Comparison of ENCODE assay signal across 26 cellular contexts in the genomic region with DNA sequence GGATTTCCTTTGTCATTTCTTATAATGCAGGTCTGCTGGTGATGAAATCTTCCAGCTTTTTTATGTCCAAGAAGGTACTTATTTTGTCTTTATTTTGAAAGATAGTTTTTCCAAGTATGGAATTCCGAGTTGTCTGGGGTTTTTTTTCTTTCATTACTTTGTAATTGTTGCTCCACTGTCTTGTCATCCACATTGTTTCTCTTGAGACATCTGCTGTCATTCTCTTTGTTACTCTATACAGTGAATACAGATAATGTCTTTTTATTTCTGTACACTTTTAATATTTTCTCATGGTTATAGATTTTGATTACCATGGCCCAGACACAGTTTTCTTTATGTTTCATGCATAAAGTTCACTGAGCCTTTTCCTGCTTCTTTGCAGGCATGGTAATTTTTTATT.
"Had no signal": no experiment of that assay in that cellular context is flagged by ENCODE, and none has a peak within 500 bp of the region (broad histone marks: within the 10 kb centered on the region; RNA-seq: fewer than 3 reads in every experiment).

No MANE protein-coding gene starts in this region.

- H3K4me3 ChIP-seq: esophagus squamous epithelium, gastrocnemius medialis, heart right ventricle, left lung, lower lobe of right lung, mucosa of descending colon had no signal

- DNase-seq: cortex of kidney; effector CD8-positive, alpha-beta T cell; effector memory CD8-positive, alpha-beta T cell; endodermal cell; erythroblast; esophagus squamous epithelium; foreskin fibroblast; foreskin melanocyte; gastrocnemius medialis; glutamatergic neuron; heart right ventricle; hippocampal formation; left cardiac atrium; left lung; left ventricle myocardium superior; lower lobe of right lung; mesenchymal stem cell; mucosa of descending colon; naive B cell had no signal

- H3K4me3 Mint-ChIP-seq: dendritic cell treated with granulocyte-macrophage colony-stimulating factor and Interleukin-4, amounts not matched to agents 40 ng/mL and 50 ng/mL, for 4 days; effector memory CD8-positive, alpha-beta T cell; endodermal cell; mesothelial cell of epicardium; naive B cell had no signal

- FAIRE-seq: endometrium, islet of Langerhans, keratinocyte had no signal

- H3K27ac ChIP-seq: epithelial cell of prostate, esophagus squamous epithelium, gastrocnemius medialis, heart right ventricle, left lung, lower lobe of right lung had no signal

- H3K27me3 ChIP-seq: esophagus squamous epithelium, heart right ventricle had no signal

- ATAC-seq: effector memory CD8-positive, alpha-beta T cell; esophagus mucosa; gastrocnemius medialis; heart right ventricle; left cardiac atrium; left lung; left ventricle myocardium superior; lower lobe of right lung; mucosa of descending colon had no signal

- H3K4me1 Mint-ChIP-seq: mesothelial cell of epicardium, naive B cell had no signal

- H3K27ac Mint-ChIP-seq: dendritic cell treated with granulocyte-macrophage colony-stimulating factor and Interleukin-4, amounts not matched to agents 40 ng/mL and 50 ng/mL, for 4 days; effector memory CD8-positive, alpha-beta T cell; endodermal cell; mesothelial cell of epicardium; naive B cell had no signal

- H3K36me3 Mint-ChIP-seq: mesothelial cell of epicardium had no signal

- H3K4me1 ChIP-seq: esophagus squamous epithelium, gastrocnemius medialis, heart right ventricle, left lung, lower lobe of right lung had no signal

- H3K36me3 ChIP-seq: esophagus squamous epithelium, gastrocnemius medialis, heart right ventricle, left lung, lower lobe of right lung had no signal
